In genomic region chr7:45161842-45162241, GRCh38 we compare ENCODE assay signal across 29 cellular contexts. TPM values are rescaled to one million over a fixed set of nuclear protein-coding genes. Genes with fewer than 3 reads are reported as not detected.
"Had no signal": no experiment of that assay in that cellular context is flagged by ENCODE, and none has a peak within 500 bp of the region (broad histone marks: within the 10 kb centered on the region; RNA-seq: fewer than 3 reads in every experiment).

No MANE protein-coding gene starts in this region.

- H3K9me3 ChIP-seq: neutrophil, ovary, psoas muscle, suprapubic skin had no signal

- H3K27me3 ChIP-seq: ovary had no signal

- H3K4me1 Mint-ChIP-seq: mesothelial cell of epicardium, nephron had no signal

- H3K36me3 Mint-ChIP-seq: activated CD8-positive, alpha-beta memory T cell treated with anti-CD3 and anti-CD28 coated beads, Interleukin-2, amount 10 ng/mL, durations not matched to agents 7 days and 5 days; mesothelial cell of epicardium had no signal

- DNase-seq: activated CD4-positive, alpha-beta T cell treated with anti-CD3 and anti-CD28 coated beads, Interleukin-2, amount 10 ng/mL, durations not matched to agents 7 days and 5 days; activated CD4-positive, CD25-positive, alpha-beta regulatory T cell treated with anti-CD3 and anti-CD28 coated beads, Interleukin-2, amount 50 U/mL, for 72 hours; activated CD8-positive, alpha-beta memory T cell treated with anti-CD3 and anti-CD28 coated beads, Interleukin-2, amount 10 ng/mL, durations not matched to agents 7 days and 5 days; activated CD8-positive, alpha-beta T cell treated with anti-CD3 and anti-CD28 coated beads for 36 hours; activated T-cell treated with anti-CD3 and anti-CD28 coated beads for 4 hours; amygdala; effector CD4-positive, alpha-beta T cell; foreskin keratinocyte; immature natural killer cell; kidney glomerular epithelial cell; mammary epithelial cell; ovary; stimulated activated CD4-positive, alpha-beta T cell treated with anti-CD3 and anti-CD28 coated beads, Interleukin-1b, Interleukin-23, amount 100 ng/mL, for 48 hours; stomach; trophoblast cell; WERI-Rb-1 had no signal

- H3K27ac Mint-ChIP-seq: activated CD4-positive, alpha-beta T cell treated with anti-CD3 and anti-CD28 coated beads, Interleukin-2, amount 10 ng/mL, durations not matched to agents 7 days and 5 days; activated CD8-positive, alpha-beta memory T cell treated with anti-CD3 and anti-CD28 coated beads, Interleukin-2, amount 10 ng/mL, durations not matched to agents 7 days and 5 days; activated CD8-positive, alpha-beta T cell treated with anti-CD3 and anti-CD28 coated beads for 36 hours; activated T-helper 1 cell treated with anti-CD3 and anti-CD28 coated beads, Interleukin-12 subunit alpha, Interleukin-12 subunit beta, Interleukin-2, Interleukin-4 antibody, amounts not matched to agents 30 ng/mL and 10 ng/mL and 1 ng/mL, durations not matched to agents 14 hours and 24 hours and 36 hours; dendritic cell treated with granulocyte-macrophage colony-stimulating factor and Interleukin-4, amounts not matched to agents 40 ng/mL and 50 ng/mL, for 4 days; immature natural killer cell; mesothelial cell of epicardium; nephron; T-helper 2 cell treated with Interferon-gamma antibody and Interleukin-4, amounts not matched to agents 5 μg/mL and 100 μg/mL, for 36 hours had no signal

- H3K9me3 Mint-ChIP-seq: activated CD8-positive, alpha-beta T cell treated with anti-CD3 and anti-CD28 coated beads for 36 hours had no signal

- H3K27ac ChIP-seq: foreskin keratinocyte, hepatocyte, ovary, psoas muscle, suprapubic skin, WERI-Rb-1 had no signal

- H3K4me3 Mint-ChIP-seq: activated CD4-positive, alpha-beta T cell treated with anti-CD3 and anti-CD28 coated beads, Interleukin-2, amount 10 ng/mL, durations not matched to agents 7 days and 5 days; activated CD8-positive, alpha-beta memory T cell treated with anti-CD3 and anti-CD28 coated beads, Interleukin-2, amount 10 ng/mL, durations not matched to agents 7 days and 5 days; activated CD8-positive, alpha-beta T cell treated with anti-CD3 and anti-CD28 coated beads for 36 hours; activated T-helper 1 cell treated with anti-CD3 and anti-CD28 coated beads, Interleukin-12 subunit alpha, Interleukin-12 subunit beta, Interleukin-2, Interleukin-4 antibody, amounts not matched to agents 30 ng/mL and 10 ng/mL and 1 ng/mL, durations not matched to agents 14 hours and 24 hours and 36 hours; dendritic cell treated with granulocyte-macrophage colony-stimulating factor and Interleukin-4, amounts not matched to agents 40 ng/mL and 50 ng/mL, for 4 days; immature natural killer cell; mesothelial cell of epicardium; nephron; T-helper 2 cell treated with Interferon-gamma antibody and Interleukin-4, amounts not matched to agents 5 μg/mL and 100 μg/mL, for 36 hours had no signal

- H3K4me3 ChIP-seq: hepatocyte, ovary, psoas muscle, stomach, suprapubic skin had no signal

- H3K4me1 ChIP-seq: foreskin keratinocyte, psoas muscle had no signal

- ATAC-seq: activated CD8-positive, alpha-beta memory T cell treated with anti-CD3 and anti-CD28 coated beads, Interleukin-2, amount 10 ng/mL, durations not matched to agents 7 days and 5 days; activated CD8-positive, alpha-beta T cell treated with anti-CD3 and anti-CD28 coated beads for 36 hours; foreskin keratinocyte; left lung; psoas muscle; right cardiac atrium; SK-N-SH treated with all-trans-retinoic acid at 6 μM for 48 hours had no signal

- H3K36me3 ChIP-seq: left lung, neutrophil, ovary, stomach, suprapubic skin, WERI-Rb-1 had no signal

RNA-seq across cellular contexts. Expression of gene RAMP3, which starts 4.3 kb away (rescaled TPM):
- total RNA-seq: activated CD4-positive, alpha-beta T cell treated with anti-CD3 and anti-CD28 coated beads, Interleukin-2, amount 10 ng/mL, durations not matched to agents 7 days and 5 days; activated CD8-positive, alpha-beta memory T cell treated with anti-CD3 and anti-CD28 coated beads, Interleukin-2, amount 10 ng/mL, durations not matched to agents 7 days and 5 days; activated CD8-positive, alpha-beta T cell treated with anti-CD3 and anti-CD28 coated beads for 36 hours; activated T-helper 1 cell treated with anti-CD3 and anti-CD28 coated beads, Interleukin-12 subunit alpha, Interleukin-12 subunit beta, Interleukin-2, Interleukin-4 antibody, amounts not matched to agents 30 ng/mL and 10 ng/mL and 1 ng/mL, durations not matched to agents 14 hours and 24 hours and 36 hours; foreskin keratinocyte; glomerular endothelial cell; hepatocyte; mammary epithelial cell; mesothelial cell of epicardium had no signal
- polyA plus RNA-seq: foreskin keratinocyte, hepatocyte, immature natural killer cell, mammary epithelial cell had no signal
